Comparison of ENCODE assay signal across 1 cellular context in genomic region chr6:137625100-137625661, GRCh38.
TF ChIP-seq lines count a peak whose summit lies in the region.

No MANE protein-coding gene starts in this region.

TF ChIP-seq in GM23338, 12 proteins besides CTCF, POLR2A, EP300 and RAD21 (continued from another document):
- TF ChIP-seq REST (IDR thresholded peaks at IDR 0.05; ENCODE audit: unreplicated experiment) (no peak), JUNB (IDR thresholded peaks at IDR 0.05; ENCODE audit: unreplicated experiment) (no peak), NANOG (IDR thresholded peaks at IDR 0.05; ENCODE audit: borderline replicate concordance) (no peak)
